Comparison of ENCODE assay signal across 1 cellular context in genomic region chr10:57692255-57692980, GRCh38.
TF ChIP-seq lines count a peak whose summit lies in the region.

No MANE protein-coding gene starts in this region.

TF ChIP-seq in GM23338, 12 proteins besides CTCF, POLR2A, EP300 and RAD21 (continued from another document):
- TF ChIP-seq, protein P1, sequence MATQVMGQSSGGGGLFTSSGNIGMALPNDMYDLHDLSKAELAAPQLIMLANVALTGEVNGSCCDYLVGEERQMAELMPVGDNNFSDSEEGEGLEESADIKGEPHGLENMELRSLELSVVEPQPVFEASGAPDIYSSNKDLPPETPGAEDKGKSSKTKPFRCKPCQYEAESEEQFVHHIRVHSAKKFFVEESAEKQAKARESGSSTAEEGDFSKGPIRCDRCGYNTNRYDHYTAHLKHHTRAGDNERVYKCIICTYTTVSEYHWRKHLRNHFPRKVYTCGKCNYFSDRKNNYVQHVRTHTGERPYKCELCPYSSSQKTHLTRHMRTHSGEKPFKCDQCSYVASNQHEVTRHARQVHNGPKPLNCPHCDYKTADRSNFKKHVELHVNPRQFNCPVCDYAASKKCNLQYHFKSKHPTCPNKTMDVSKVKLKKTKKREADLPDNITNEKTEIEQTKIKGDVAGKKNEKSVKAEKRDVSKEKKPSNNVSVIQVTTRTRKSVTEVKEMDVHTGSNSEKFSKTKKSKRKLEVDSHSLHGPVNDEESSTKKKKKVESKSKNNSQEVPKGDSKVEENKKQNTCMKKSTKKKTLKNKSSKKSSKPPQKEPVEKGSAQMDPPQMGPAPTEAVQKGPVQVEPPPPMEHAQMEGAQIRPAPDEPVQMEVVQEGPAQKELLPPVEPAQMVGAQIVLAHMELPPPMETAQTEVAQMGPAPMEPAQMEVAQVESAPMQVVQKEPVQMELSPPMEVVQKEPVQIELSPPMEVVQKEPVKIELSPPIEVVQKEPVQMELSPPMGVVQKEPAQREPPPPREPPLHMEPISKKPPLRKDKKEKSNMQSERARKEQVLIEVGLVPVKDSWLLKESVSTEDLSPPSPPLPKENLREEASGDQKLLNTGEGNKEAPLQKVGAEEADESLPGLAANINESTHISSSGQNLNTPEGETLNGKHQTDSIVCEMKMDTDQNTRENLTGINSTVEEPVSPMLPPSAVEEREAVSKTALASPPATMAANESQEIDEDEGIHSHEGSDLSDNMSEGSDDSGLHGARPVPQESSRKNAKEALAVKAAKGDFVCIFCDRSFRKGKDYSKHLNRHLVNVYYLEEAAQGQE (IDR thresholded peaks at IDR 0.05; ENCODE audit: unreplicated experiment), result no peak
- TF ChIP-seq POLR2AphosphoS5 (IDR thresholded peaks at IDR 0.05; ENCODE audit: low read depth) (no peak), EZH2phosphoT487 (IDR thresholded peaks at IDR 0.05; ENCODE audit: unreplicated experiment) (no peak), STAT1 (IDR thresholded peaks at IDR 0.05; ENCODE audit: unreplicated experiment) (no peak), JUNB (IDR thresholded peaks at IDR 0.05; ENCODE audit: unreplicated experiment) (no peak), EZH2 (IDR thresholded peaks at IDR 0.05; ENCODE audit: low read depth, unreplicated experiment) (no peak), ZNF331 (CRISPR knock-in tag; IDR thresholded peaks at IDR 0.05; ENCODE audit: low read depth) (no peak)
- TF ChIP-seq, protein P2, sequence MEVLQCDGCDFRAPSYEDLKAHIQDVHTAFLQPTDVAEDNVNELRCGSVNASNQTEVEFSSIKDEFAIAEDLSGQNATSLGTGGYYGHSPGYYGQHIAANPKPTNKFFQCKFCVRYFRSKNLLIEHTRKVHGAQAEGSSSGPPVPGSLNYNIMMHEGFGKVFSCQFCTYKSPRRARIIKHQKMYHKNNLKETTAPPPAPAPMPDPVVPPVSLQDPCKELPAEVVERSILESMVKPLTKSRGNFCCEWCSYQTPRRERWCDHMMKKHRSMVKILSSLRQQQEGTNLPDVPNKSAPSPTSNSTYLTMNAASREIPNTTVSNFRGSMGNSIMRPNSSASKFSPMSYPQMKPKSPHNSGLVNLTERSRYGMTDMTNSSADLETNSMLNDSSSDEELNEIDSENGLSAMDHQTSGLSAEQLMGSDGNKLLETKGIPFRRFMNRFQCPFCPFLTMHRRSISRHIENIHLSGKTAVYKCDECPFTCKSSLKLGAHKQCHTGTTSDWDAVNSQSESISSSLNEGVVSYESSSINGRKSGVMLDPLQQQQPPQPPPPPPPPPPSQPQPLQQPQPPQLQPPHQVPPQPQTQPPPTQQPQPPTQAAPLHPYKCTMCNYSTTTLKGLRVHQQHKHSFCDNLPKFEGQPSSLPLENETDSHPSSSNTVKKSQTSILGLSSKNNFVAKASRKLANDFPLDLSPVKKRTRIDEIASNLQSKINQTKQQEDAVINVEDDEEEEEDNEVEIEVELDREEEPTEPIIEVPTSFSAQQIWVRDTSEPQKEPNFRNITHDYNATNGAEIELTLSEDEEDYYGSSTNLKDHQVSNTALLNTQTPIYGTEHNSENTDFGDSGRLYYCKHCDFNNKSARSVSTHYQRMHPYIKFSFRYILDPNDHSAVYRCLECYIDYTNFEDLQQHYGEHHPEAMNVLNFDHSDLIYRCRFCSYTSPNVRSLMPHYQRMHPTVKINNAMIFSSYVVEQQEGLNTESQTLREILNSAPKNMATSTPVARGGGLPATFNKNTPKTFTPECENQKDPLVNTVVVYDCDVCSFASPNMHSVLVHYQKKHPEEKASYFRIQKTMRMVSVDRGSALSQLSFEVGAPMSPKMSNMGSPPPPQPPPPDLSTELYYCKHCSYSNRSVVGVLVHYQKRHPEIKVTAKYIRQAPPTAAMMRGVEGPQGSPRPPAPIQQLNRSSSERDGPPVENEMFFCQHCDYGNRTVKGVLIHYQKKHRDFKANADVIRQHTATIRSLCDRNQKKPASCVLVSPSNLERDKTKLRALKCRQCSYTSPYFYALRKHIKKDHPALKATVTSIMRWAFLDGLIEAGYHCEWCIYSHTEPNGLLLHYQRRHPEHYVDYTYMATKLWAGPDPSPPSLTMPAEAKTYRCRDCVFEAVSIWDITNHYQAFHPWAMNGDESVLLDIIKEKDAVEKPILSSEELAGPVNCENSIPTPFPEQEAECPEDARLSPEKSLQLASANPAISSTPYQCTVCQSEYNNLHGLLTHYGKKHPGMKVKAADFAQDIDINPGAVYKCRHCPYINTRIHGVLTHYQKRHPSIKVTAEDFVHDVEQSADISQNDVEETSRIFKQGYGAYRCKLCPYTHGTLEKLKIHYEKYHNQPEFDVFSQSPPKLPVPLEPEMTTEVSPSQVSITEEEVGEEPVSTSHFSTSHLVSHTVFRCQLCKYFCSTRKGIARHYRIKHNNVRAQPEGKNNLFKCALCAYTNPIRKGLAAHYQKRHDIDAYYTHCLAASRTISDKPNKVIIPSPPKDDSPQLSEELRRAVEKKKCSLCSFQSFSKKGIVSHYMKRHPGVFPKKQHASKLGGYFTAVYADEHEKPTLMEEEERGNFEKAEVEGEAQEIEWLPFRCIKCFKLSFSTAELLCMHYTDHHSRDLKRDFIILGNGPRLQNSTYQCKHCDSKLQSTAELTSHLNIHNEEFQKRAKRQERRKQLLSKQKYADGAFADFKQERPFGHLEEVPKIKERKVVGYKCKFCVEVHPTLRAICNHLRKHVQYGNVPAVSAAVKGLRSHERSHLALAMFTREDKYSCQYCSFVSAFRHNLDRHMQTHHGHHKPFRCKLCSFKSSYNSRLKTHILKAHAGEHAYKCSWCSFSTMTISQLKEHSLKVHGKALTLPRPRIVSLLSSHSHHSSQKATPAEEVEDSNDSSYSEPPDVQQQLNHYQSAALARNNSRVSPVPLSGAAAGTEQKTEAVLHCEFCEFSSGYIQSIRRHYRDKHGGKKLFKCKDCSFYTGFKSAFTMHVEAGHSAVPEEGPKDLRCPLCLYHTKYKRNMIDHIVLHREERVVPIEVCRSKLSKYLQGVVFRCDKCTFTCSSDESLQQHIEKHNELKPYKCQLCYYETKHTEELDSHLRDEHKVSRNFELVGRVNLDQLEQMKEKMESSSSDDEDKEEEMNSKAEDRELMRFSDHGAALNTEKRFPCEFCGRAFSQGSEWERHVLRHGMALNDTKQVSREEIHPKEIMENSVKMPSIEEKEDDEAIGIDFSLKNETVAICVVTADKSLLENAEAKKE (CRISPR knock-in tag; IDR thresholded peaks at IDR 0.05), result no peak
